In the genomic region with DNA sequence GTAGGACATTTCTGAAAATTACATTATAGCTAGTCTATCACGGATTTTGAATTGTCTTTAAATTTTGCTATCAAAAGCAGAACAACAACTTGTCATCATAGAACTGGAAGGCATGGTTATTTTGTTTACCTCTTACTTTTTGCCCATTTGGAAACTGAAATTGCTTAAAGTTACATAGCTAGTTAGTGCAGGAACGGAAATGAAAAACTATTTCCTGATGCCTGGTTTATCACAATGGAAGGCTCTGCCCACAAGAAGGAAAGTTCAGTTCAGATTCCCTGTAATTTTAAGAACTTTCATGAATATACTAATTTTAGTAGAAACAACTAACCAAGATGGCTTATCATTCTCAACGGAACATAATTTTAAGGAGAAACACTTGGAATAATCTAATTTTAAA, we compare ENCODE assay signal across 14 cellular contexts.
DNase-seq lines count a peak whose midpoint lies in the region; ATAC-seq, FAIRE-seq and TF ChIP-seq lines count a peak whose summit lies in the region.
"Had no signal": no experiment of that assay in that cellular context is flagged by ENCODE, and none has a peak within 500 bp of the region (broad histone marks: within the 10 kb centered on the region; RNA-seq: fewer than 3 reads in every experiment).

No MANE protein-coding gene starts in this region.

- DNase-seq in heart right ventricle (no peak), Right ventricle myocardium inferior (ENCODE audit: missing footprints) (no peak), endothelial cell of umbilical vein (ENCODE audit: low read depth, low spot score) (peak; percentile 53), progenitor cell of endocrine pancreas (ENCODE audit: low spot score, unreplicated experiment) (no peak), uterus (no peak), posterior cingulate gyrus (no peak), hepatic stellate cell (ENCODE audit: low spot score) (no peak), cerebellar nuclear complex (lab: John Stamatoyannopoulos, UW) (no peak)
- DNase-seq: activated effector memory CD4-positive, alpha-beta T cell treated with Interleukin-2 at 50 U/mL for 16 hours; head of caudate nucleus; NCI-H1105 treated with DMSO at 0.1 percent for 48 hours; NCI-H2227 treated with DMSO at 0.1 percent for 48 hours; T-helper 9 cell had no signal

- intact Hi-C loops in heart right ventricle (cut with DNase I) (loop anchor here in 9 of 10 donors (2.0 to 10.0 kb wide), 14 partner anchors 105 to 1138 kb away; a partner anchor contains a TSS), Right ventricle myocardium inferior (cut with DNase I) (loop anchor here (10.0 kb wide), 2 partner anchors 418 to 478 kb away; no protein-coding TSS in a partner anchor), endothelial cell of umbilical vein (cut with micrococcal nuclease) (loop anchor here (2.0 to 5.0 kb wide), 3 partner anchors 102 to 410 kb away; no protein-coding TSS in a partner anchor), uterus (cut with DNase I; ENCODE audit: low total_unique reads) (loop anchor here (5.0 to 10.0 kb wide), 2 partner anchors 540 to 568 kb away; no protein-coding TSS in a partner anchor), posterior cingulate gyrus (cut with DNase I) (loop anchor here (10.0 kb wide), 1 partner anchor 302 kb away; no protein-coding TSS in a partner anchor)

- TF ChIP-seq POLR2A in endothelial cell of umbilical vein (IDR thresholded peaks at IDR 0.05; ENCODE audit: low read depth, low read length) (no peak), uterus (IDR thresholded peaks at IDR 0.05) (no peak)

- ATAC-seq in heart right ventricle (no peak), Right ventricle myocardium inferior (no peak)

- dilution Hi-C loops in endothelial cell of umbilical vein (cut with MboI; ENCODE audit: extremely low pct_ligation_motif_present, low sequenced_read_pairs) = no loop called here

- no peaks in the 10 kb centered on the region for H3K79me2 ChIP-seq in endothelial cell of umbilical vein (ENCODE audit: control insufficient read depth, insufficient read depth, low read length)

- no peak overlapping the region for H3K4me3 Mint-ChIP-seq in progenitor cell of endocrine pancreas (ENCODE audit: low read depth)

- H3K9ac ChIP-seq in endothelial cell of umbilical vein (replicated peaks; ENCODE audit: extremely low read depth, insufficient read depth, low read length) = no peak overlapping the region

- H3K4me2 ChIP-seq in endothelial cell of umbilical vein (ENCODE audit: insufficient read depth, low read length) = peak overlapping the region; percentile 39

- H3K27me3 ChIP-seq in heart right ventricle (no peaks in the 10 kb centered on the region), endothelial cell of umbilical vein (ENCODE audit: control insufficient read depth in 2 of 2, insufficient read depth in 2 of 2, low read length in 2 of 2) (no peaks in the 10 kb centered on the region), uterus (no peaks in the 10 kb centered on the region)

- no peak overlapping the region for H3K4me3 ChIP-seq in heart right ventricle
- H3K4me3 ChIP-seq in endothelial cell of umbilical vein (replicated peaks in 1 of 3; ENCODE audit: insufficient read depth in 1 of 3, low read depth in 1 of 3, low read length in 3 of 3) = peak overlapping the region in 1 of 3 experiments; percentile 19
- no peak overlapping the region for H3K4me3 ChIP-seq in uterus
- H3K4me3 ChIP-seq: lung had no signal

- H2AFZ ChIP-seq in endothelial cell of umbilical vein (ENCODE audit: low read depth, low read length) = no peak overlapping the region

- H3K27me3 Mint-ChIP-seq in progenitor cell of endocrine pancreas = no peaks in the 10 kb centered on the region

- H3K36me3 Mint-ChIP-seq in progenitor cell of endocrine pancreas (ENCODE audit: insufficient read depth) = no peaks in the 10 kb centered on the region

- TF ChIP-seq CTCF in heart right ventricle (IDR thresholded peaks at IDR 0.05) (no peak), endothelial cell of umbilical vein (IDR thresholded peaks at IDR 0.05; ENCODE audit: extremely low read depth in 1 of 2, insufficient read depth in 1 of 2, low read depth in 1 of 2, low read length in 2 of 2) (no peak), progenitor cell of endocrine pancreas (IDR thresholded peaks at IDR 0.05; ENCODE audit: unreplicated experiment) (no peak), uterus (IDR thresholded peaks at IDR 0.05) (no peak)

- H4K20me1 ChIP-seq in endothelial cell of umbilical vein (replicated peaks; ENCODE audit: control insufficient read depth, extremely low read depth, insufficient read depth, low read length) = no peaks in the 10 kb centered on the region

- H3K36me3 ChIP-seq in heart right ventricle (no peaks in the 10 kb centered on the region), endothelial cell of umbilical vein (ENCODE audit: control insufficient read depth in 2 of 2, extremely low read depth in 1 of 2, insufficient read depth in 2 of 2, low read length in 2 of 2) (no peaks in the 10 kb centered on the region), uterus (no peaks in the 10 kb centered on the region)

- BruUV-seq in endothelial cell of umbilical vein (replicated peaks; lab: Mats Ljungman, UMichigan) = no TSS peak

- CTCF ChIA-PET in endothelial cell of umbilical vein (lab: Charles Lee) = interaction anchor here (0.8 to 7.9 kb wide), 28 partner anchors 15 to 596 kb away, joined by 3 to 122 read pairs (median 4); a partner anchor contains a TSS

- H3K9me3 ChIP-seq in heart right ventricle (no peaks in the 10 kb centered on the region), endothelial cell of umbilical vein (replicated peaks; ENCODE audit: control insufficient read depth, insufficient read depth, low read length) (no peaks in the 10 kb centered on the region), uterus (no peaks in the 10 kb centered on the region)

- H3K27ac Mint-ChIP-seq in progenitor cell of endocrine pancreas = peak overlapping the region; percentile 94

- peak; percentile 89 for FAIRE-seq in endothelial cell of umbilical vein (lab: Jason Lieb, UNC)

- H3K4me1 Mint-ChIP-seq in progenitor cell of endocrine pancreas (ENCODE audit: low read depth) = peaks cover 75% of the 10 kb centered on the region

- POLR2A ChIA-PET in endothelial cell of umbilical vein (lab: Charles Lee) = interaction anchor here (0.8 to 1.6 kb wide), 3 partner anchors 10 to 546 kb away, joined by 4 to 8 read pairs (median 5); a partner anchor contains a TSS

- no peaks in the 10 kb centered on the region for H3K9me1 ChIP-seq in endothelial cell of umbilical vein (replicated peaks; ENCODE audit: control insufficient read depth, extremely low read depth, insufficient read depth, low read length)

- H3K27ac ChIP-seq in heart right ventricle (peak overlapping the region in 9 of 10 donors; percentile 77 to 94 (median 85)), endothelial cell of umbilical vein (ENCODE audit: insufficient read depth, low read depth, low read length) (no peak overlapping the region), uterus (peak overlapping the region; percentile 90 to 94)

- H3K9me3 Mint-ChIP-seq in progenitor cell of endocrine pancreas (ENCODE audit: low read depth) = no peaks in the 10 kb centered on the region

- WGBS in heart right ventricle, 2 donors = 44 to 60% methylated on average over 3 of the region's 3 CpGs

- H3K4me1 ChIP-seq in heart right ventricle (peaks cover 27 to 99% (median 89%) of the 10 kb centered on the region in 9 donors), endothelial cell of umbilical vein (ENCODE audit: control insufficient read depth, extremely low read depth, insufficient read depth, low read length) (peaks cover 53% of the 10 kb centered on the region), uterus (peaks cover 39 to 40% of the 10 kb centered on the region in 2 donors)

TF ChIP-seq in endothelial cell of umbilical vein, 7 proteins besides CTCF, POLR2A, EP300 and RAD21:
- TF ChIP-seq EZH2 (IDR thresholded peaks at IDR 0.05; ENCODE audit: borderline replicate concordance, low read depth, low read length, severe bottlenecking) (no peak), JUN (IDR thresholded peaks at IDR 0.05; ENCODE audit: borderline replicate concordance, insufficient read depth, insufficient read length, low read depth) (no peak), MYC (IDR thresholded peaks at IDR 0.05; ENCODE audit: low read depth, low read length) (no peak), POLR2AphosphoS5 (IDR thresholded peaks at IDR 0.05; ENCODE audit: insufficient read depth, low read depth, low read length) (no peak), FOS (IDR thresholded peaks at IDR 0.05; ENCODE audit: borderline replicate concordance, insufficient read depth, low read length) (no peak), GATA2 (IDR thresholded peaks at IDR 0.05; ENCODE audit: insufficient read depth, insufficient read length, low read depth, low read length) (no peak)
- TF ChIP-seq, protein P1, sequence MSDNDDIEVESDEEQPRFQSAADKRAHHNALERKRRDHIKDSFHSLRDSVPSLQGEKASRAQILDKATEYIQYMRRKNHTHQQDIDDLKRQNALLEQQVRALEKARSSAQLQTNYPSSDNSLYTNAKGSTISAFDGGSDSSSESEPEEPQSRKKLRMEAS (IDR thresholded peaks at IDR 0.05; ENCODE audit: insufficient read depth, insufficient read length) = no peak
TF ChIP-seq in endothelial cell of umbilical vein: peak in this region for 0.
